Comparison of ENCODE assay signal across 15 cellular contexts in genomic region chr14:89500303-89500702, GRCh38.
DNase-seq lines count a peak whose midpoint lies in the region; ATAC-seq, FAIRE-seq and TF ChIP-seq lines count a peak whose summit lies in the region.
"Had no signal": no experiment of that assay in that cellular context is flagged by ENCODE, and none has a peak within 500 bp of the region (broad histone marks: within the 10 kb centered on the region; RNA-seq: fewer than 3 reads in every experiment).

No MANE protein-coding gene starts in this region.

- no peak overlapping the region for H3K23ac ChIP-seq in H9 (ENCODE audit: insufficient read length, low read depth, low read length)
- H3K23ac ChIP-seq in H1 (ENCODE audit: insufficient read length) = no peak overlapping the region

- H2BK12ac ChIP-seq in H9 (ENCODE audit: insufficient read length, low read depth, low read length) (no peak overlapping the region), H1 (ENCODE audit: low read depth, low read length) (0 out of 2 replicates have a peak overlapping the region, but pooled peaks have one; percentile 18)

- no peak for TF ChIP-seq RAD21 in H1 (IDR thresholded peaks at IDR 0.05 in 1 of 2, conservative IDR thresholded peaks at IDR 0.05 in 1 of 2; ENCODE audit: low read depth in 2 of 2, low read length in 2 of 2)
- no peak for TF ChIP-seq RAD21 in liver (IDR thresholded peaks at IDR 0.05)

- no CpG with 5 or more reads among the region's 3 CpGs for WGBS in H9 (ENCODE audit: extremely low coverage, insufficient read length, low lambda C conversion rate)
- 89% methylated on average over 3 of the region's 3 CpGs; no CpG with 5 or more reads in 1 of the 2 experiments for WGBS in H1 (ENCODE audit: extremely low coverage in 1 of 2, insufficient coverage in 1 of 2, insufficient read length in 1 of 2, insufficient replicate concordance in 2 of 2, low coverage in 1 of 2, low lambda C conversion rate in 2 of 2, missing lambda C conversion rate in 1 of 2), 2 experiments
- WGBS in liver = 57% methylated on average over 3 of the region's 3 CpGs

- no peak overlapping the region; the same call in 1 of the 2 replicates for H3K14ac ChIP-seq in H9 (ENCODE audit: insufficient read depth, low read length)
- H3K14ac ChIP-seq in H1 (ENCODE audit: insufficient read length) = no peak overlapping the region

- no peak overlapping the region for H3T11ph ChIP-seq in H9 (ENCODE audit: low read length)

- H3K23me2 ChIP-seq in H9 (ENCODE audit: insufficient read length, low read depth, low read length, poor library complexity, severe bottlenecking) = no peaks in the 10 kb centered on the region
- no peaks in the 10 kb centered on the region for H3K23me2 ChIP-seq in H1 (ENCODE audit: low read depth, low read length)

- no peak overlapping the region for H3K56ac ChIP-seq in H9 (ENCODE audit: insufficient read length, low read depth, low read length)
- no peak overlapping the region for H3K56ac ChIP-seq in H1 (replicated peaks; ENCODE audit: insufficient read length, low read depth, low read length)

- no peak overlapping the region for H3K18ac ChIP-seq in H9 (ENCODE audit: insufficient read length, low read depth, low read length)
- H3K18ac ChIP-seq in H1 (ENCODE audit: extremely low read depth, low read length) = no peak overlapping the region

- H3K27me3 Mint-ChIP-seq in H9 (ENCODE audit: low read depth) = no peaks in the 10 kb centered on the region; the same call in 1 of the 2 replicates
- H3K27me3 Mint-ChIP-seq: B cell had no signal

- H3K4me2 ChIP-seq in H9 (ENCODE audit: insufficient read depth, insufficient read length, low read length) = no peak overlapping the region
- H3K4me2 ChIP-seq in H1 (ENCODE audit: insufficient read depth in 1 of 2, low read depth in 2 of 2, low read length in 2 of 2) = no peak overlapping the region
- H3K4me2 ChIP-seq: BLaER1 treated with 17β-estradiol and CSF1 and Interleukin-3, amounts not matched to agents 10 nM and 100 nM had no signal

- H3K36me3 ChIP-seq in H1 (ENCODE audit: control insufficient read depth in 2 of 4, insufficient read depth in 4 of 4, low read length in 3 of 4) (peaks cover 0 to 11% (median 0%) of the 10 kb centered on the region in 4 experiments; a peak in 2 of 8 replicates), liver (ENCODE audit: control insufficient read depth in 4 of 4, insufficient read depth in 3 of 4, low read depth in 1 of 4, low read length in 3 of 4) (no peaks in the 10 kb centered on the region)

- H3K27ac ChIP-seq in H9 (ENCODE audit: insufficient read length, low read depth, low read length) (no peak overlapping the region), H1 (ENCODE audit: low read depth, low read length) (no peak overlapping the region), liver (ENCODE audit: low read depth in 1 of 2, low read length in 2 of 2) (no peak overlapping the region)
- H3K27ac ChIP-seq: BLaER1 treated with 17β-estradiol and CSF1 and Interleukin-3, amounts not matched to agents 10 nM and 100 nM; HL-60 had no signal

- H2BK20ac ChIP-seq in H9 (ENCODE audit: low read depth, low read length, poor library complexity, severe bottlenecking) = no peak overlapping the region
- H2BK20ac ChIP-seq in H1 (ENCODE audit: low read length) = no peak overlapping the region

- H4K91ac ChIP-seq in H9 (ENCODE audit: insufficient read length, low read depth, low read length) (no peak overlapping the region), H1 (replicated peaks; ENCODE audit: insufficient read length, low read length) (no peak overlapping the region)

- peaks cover 10% of the 10 kb centered on the region for H3K4me1 ChIP-seq in H9 (ENCODE audit: insufficient read depth, low read length)
- peaks cover 0 to 7% (median 0%) of the 10 kb centered on the region in 4 experiments; a peak in 3 of 7 replicates for H3K4me1 ChIP-seq in H1 (replicated peaks in 1 of 4; ENCODE audit: control insufficient read depth in 3 of 4, insufficient read depth in 4 of 4, low read length in 3 of 4)
- peaks cover 0 to 10% (median 0%) of the 10 kb centered on the region in 4 donors for H3K4me1 ChIP-seq in liver (ENCODE audit: control insufficient read depth in 4 of 4, insufficient read depth in 4 of 4, low read length in 3 of 4)

- no peak for ATAC-seq in stimulated activated effector memory CD8-positive, alpha-beta T cell treated with anti-CD3 and anti-CD28 coated beads, Interleukin-12 subunit alpha, Interleukin-12 subunit beta, amount 100 ng/mL, for 72 hours
- no peak for ATAC-seq in GM21423 (IDR thresholded peaks at IDR 0.05; ENCODE audit: unreplicated experiment)
- ATAC-seq: CD8-positive, alpha-beta T cell; GM12878 had no signal

- H2AK5ac ChIP-seq in H9 (ENCODE audit: insufficient read length, low read length) = no peak overlapping the region
- no peak overlapping the region for H2AK5ac ChIP-seq in H1 (ENCODE audit: low read depth, low read length)

- no peak overlapping the region for H3K4me3 ChIP-seq in H1 (ENCODE audit: extremely low read depth in 1 of 4, insufficient read depth in 2 of 4, low read depth in 3 of 4, low read length in 4 of 4)
- no peak overlapping the region for H3K4me3 ChIP-seq in liver (ENCODE audit: low read depth in 1 of 3, low read length in 3 of 3)
- H3K4me3 ChIP-seq: BLaER1 treated with 17β-estradiol and CSF1 and Interleukin-3, amounts not matched to agents 10 nM and 100 nM; GM12878 had no signal

- H3K27me3 ChIP-seq in H9 (ENCODE audit: insufficient read depth, low read length) = no peaks in the 10 kb centered on the region
- H3K27me3 ChIP-seq in H1 (replicated peaks in 1 of 4; ENCODE audit: control insufficient read depth in 3 of 4, extremely low read depth in 1 of 4, insufficient read depth in 3 of 4, low read length in 3 of 4) = no peaks in the 10 kb centered on the region
- H3K27me3 ChIP-seq in liver (ENCODE audit: control insufficient read depth in 4 of 4, insufficient read depth in 4 of 4, low read length in 3 of 4) = no peaks in the 10 kb centered on the region
- H3K27me3 ChIP-seq: BLaER1 treated with 17β-estradiol and CSF1 and Interleukin-3, amounts not matched to agents 10 nM and 100 nM had no signal

- TF ChIP-seq POLR2A in H1 (IDR thresholded peaks at IDR 0.05; ENCODE audit: control extremely low read depth in 1 of 2, low read depth in 2 of 2, low read length in 2 of 2) = no peak

- H4K5ac ChIP-seq in H9 (ENCODE audit: insufficient read length, low read depth, low read length) = no peak overlapping the region
- no peak overlapping the region for H4K5ac ChIP-seq in H1 (ENCODE audit: insufficient read length, low read depth, low read length)

- POLR2A ChIA-PET in H1 (lab: Charles Lee; ENCODE audit: partially characterized antibody) = no interaction called here

- no peak overlapping the region for H2BK15ac ChIP-seq in H9 (ENCODE audit: low read depth, low read length)
- no peak overlapping the region for H2BK15ac ChIP-seq in H1 (ENCODE audit: low read length)

- H3K9ac ChIP-seq in H9 (ENCODE audit: extremely low read depth, insufficient read length, low read length) = no peak overlapping the region
- H3K9ac ChIP-seq in H1 (replicated peaks in 1 of 4; ENCODE audit: extremely low read depth in 1 of 4, low read depth in 3 of 4, low read length in 3 of 4) = no peak overlapping the region
- H3K9ac ChIP-seq in liver (ENCODE audit: low read depth in 1 of 2, low read length in 2 of 2) = no peak overlapping the region
- H3K9ac ChIP-seq: BLaER1 treated with 17β-estradiol and CSF1 and Interleukin-3, amounts not matched to agents 10 nM and 100 nM had no signal

- TF ChIP-seq EP300 in H1 (IDR thresholded peaks at IDR 0.05; ENCODE audit: borderline replicate concordance in 1 of 2, low read depth in 2 of 2, low read length in 2 of 2) = no peak

- peak overlapping the region in 2 of 3 experiments; percentile 38 to 54; a peak in 2 of 7 replicates for H3K27ac Mint-ChIP-seq in H9
- peak overlapping the region; percentile 58 for H3K27ac Mint-ChIP-seq in stimulated activated effector memory CD8-positive, alpha-beta T cell treated with anti-CD3 and anti-CD28 coated beads, Interleukin-12 subunit alpha, Interleukin-12 subunit beta, amount 100 ng/mL, for 72 hours
- H3K27ac Mint-ChIP-seq: B cell; CD8-positive, alpha-beta T cell had no signal

- H3K9me3 Mint-ChIP-seq in H9 = peaks cover 3% of the 10 kb centered on the region in 2 experiments; a peak in 3 of 5 replicates
- no peaks in the 10 kb centered on the region for H3K9me3 Mint-ChIP-seq in stimulated activated effector memory CD8-positive, alpha-beta T cell treated with anti-CD3 and anti-CD28 coated beads, Interleukin-12 subunit alpha, Interleukin-12 subunit beta, amount 100 ng/mL, for 72 hours
- H3K9me3 Mint-ChIP-seq: CD8-positive, alpha-beta T cell had no signal

- H3K9me3 ChIP-seq in H9 (ENCODE audit: control insufficient read depth, low read depth, low read length) (no peaks in the 10 kb centered on the region), H1 (ENCODE audit: insufficient read depth in 2 of 2, low read depth in 1 of 2, low read length in 1 of 2) (no peaks in the 10 kb centered on the region), liver (ENCODE audit: control insufficient read depth in 4 of 4, low read length in 3 of 4) (no peaks in the 10 kb centered on the region)

- TF ChIP-seq CTCF in H9 (conservative IDR thresholded peaks at IDR 0.05) = no peak
- no peak for TF ChIP-seq CTCF in H1 (IDR thresholded peaks at IDR 0.05; ENCODE audit: control extremely low read depth in 1 of 3, insufficient read depth in 1 of 3, low read depth in 1 of 3, low read length in 3 of 3)
- no peak for TF ChIP-seq CTCF in liver (IDR thresholded peaks at IDR 0.05; ENCODE audit: low read depth, low read length, missing input control)

- no peak overlapping the region for H2BK5ac ChIP-seq in H9 (ENCODE audit: insufficient read length, low read length)
- no peak overlapping the region; the same call in 1 of the 2 replicates for H2BK5ac ChIP-seq in H1 (ENCODE audit: low read depth, low read length)

- H2AFZ ChIP-seq in H9 (ENCODE audit: low read length) = no peak overlapping the region
- no peak overlapping the region for H2AFZ ChIP-seq in H1 (ENCODE audit: low read length)

- no peak overlapping the region for H3K4me3 Mint-ChIP-seq in H9
- no peak overlapping the region for H3K4me3 Mint-ChIP-seq in stimulated activated effector memory CD8-positive, alpha-beta T cell treated with anti-CD3 and anti-CD28 coated beads, Interleukin-12 subunit alpha, Interleukin-12 subunit beta, amount 100 ng/mL, for 72 hours
- H3K4me3 Mint-ChIP-seq: B cell; CD8-positive, alpha-beta T cell had no signal

- no peak for DNase-seq in H9
- no peak for DNase-seq in H1 (ENCODE audit: low read depth in 1 of 2, low spot score in 2 of 2)
- no peak for DNase-seq in stimulated activated effector memory CD8-positive, alpha-beta T cell treated with anti-CD3 and anti-CD28 coated beads, Interleukin-12 subunit alpha, Interleukin-12 subunit beta, amount 100 ng/mL, for 72 hours (ENCODE audit: low spot score in 2 of 2)
- no peak for DNase-seq in NCI-H2107 treated with DMSO at 0.1 percent for 48 hours (lab: John Stamatoyannopoulos, UW; ENCODE audit: unreplicated experiment)
- DNase-seq: Calu3; CD8-positive, alpha-beta T cell; DMS79 treated with DMSO at 0.1 percent for 48 hours; HCEC 1CT; IMR-90 had no signal

- H3K79me2 ChIP-seq in H9 (ENCODE audit: insufficient read depth, low read length) (peaks cover 2% of the 10 kb centered on the region; the same call in 1 of the 2 replicates), H1 (ENCODE audit: control insufficient read depth in 1 of 2, insufficient read depth in 2 of 2, low read length in 2 of 2) (peaks cover 0 to 31% of the 10 kb centered on the region in 2 experiments; a peak in 2 of 4 replicates)

- H2BK120ac ChIP-seq in H9 (ENCODE audit: low read depth, low read length, poor library complexity, severe bottlenecking) (no peak overlapping the region), H1 (replicated peaks; ENCODE audit: low read depth, low read length) (no peak overlapping the region)

- H4K8ac ChIP-seq in H9 (replicated peaks; ENCODE audit: insufficient read length, low read depth, low read length) (no peak overlapping the region), H1 (ENCODE audit: extremely low read depth, insufficient read depth, low read length) (no peak overlapping the region)

- H3K4ac ChIP-seq in H9 (ENCODE audit: low read depth, low read length) (no peak overlapping the region), H1 (replicated peaks; ENCODE audit: insufficient read length, low read depth, low read length) (no peak overlapping the region)

- no peak for FAIRE-seq in H1 (lab: Jason Lieb, UNC)
- FAIRE-seq: GM12878 had no signal

- CTCF ChIA-PET in H1 (lab: Charles Lee; ENCODE audit: partially characterized antibody) = no interaction called here

- H3K79me1 ChIP-seq in H9 (ENCODE audit: insufficient read depth, low read depth, low read length, poor library complexity, severe bottlenecking) (no peaks in the 10 kb centered on the region), H1 (ENCODE audit: low read depth, low read length) (peaks cover 6% of the 10 kb centered on the region; the same call in 1 of the 2 replicates)

- H3K4me1 Mint-ChIP-seq in H9 = peaks cover 36 to 38% of the 10 kb centered on the region in 2 experiments
- peaks cover 42% of the 10 kb centered on the region for H3K4me1 Mint-ChIP-seq in stimulated activated effector memory CD8-positive, alpha-beta T cell treated with anti-CD3 and anti-CD28 coated beads, Interleukin-12 subunit alpha, Interleukin-12 subunit beta, amount 100 ng/mL, for 72 hours

- H3K36me3 Mint-ChIP-seq in H9 (ENCODE audit: insufficient read depth in 1 of 3, low read depth in 3 of 3) = peaks cover 14 to 20% (median 15%) of the 10 kb centered on the region in 3 experiments
- peaks cover 7% of the 10 kb centered on the region for H3K36me3 Mint-ChIP-seq in stimulated activated effector memory CD8-positive, alpha-beta T cell treated with anti-CD3 and anti-CD28 coated beads, Interleukin-12 subunit alpha, Interleukin-12 subunit beta, amount 100 ng/mL, for 72 hours

- H4K20me1 ChIP-seq in H9 (ENCODE audit: control insufficient read depth, insufficient read depth, insufficient read length) (no peaks in the 10 kb centered on the region), H1 (replicated peaks in 1 of 2; ENCODE audit: control insufficient read depth in 1 of 2, insufficient read depth in 2 of 2, low read length in 2 of 2) (no peaks in the 10 kb centered on the region)
